In genomic region chr1:13550663-13551062, GRCh38 we compare ENCODE assay signal across 34 cellular contexts. TPM values are rescaled to one million over a fixed set of nuclear protein-coding genes. Genes with fewer than 3 reads are reported as not detected.
DNase-seq lines count a peak whose midpoint lies in the region; ATAC-seq, FAIRE-seq and TF ChIP-seq lines count a peak whose summit lies in the region.
"Had no signal": no experiment of that assay in that cellular context is flagged by ENCODE, and none has a peak within 500 bp of the region (broad histone marks: within the 10 kb centered on the region; RNA-seq: fewer than 3 reads in every experiment).

No MANE protein-coding gene starts in this region.

- no peaks in the 10 kb centered on the region for H3K36me3 ChIP-seq in gastrocnemius medialis
- H3K36me3 ChIP-seq: HAP-1, lower lobe of right lung, pancreas, thyroid gland, uterus had no signal

- peak overlapping the region in 3 of 4 donors; percentile 9 to 55 (median 26) for H3K27ac ChIP-seq in gastrocnemius medialis
- H3K27ac ChIP-seq: body of pancreas, lower lobe of right lung, pancreas, thyroid gland, uterus had no signal

- H3K9me3 ChIP-seq in gastrocnemius medialis: no peaks in the 10 kb centered on the region
- H3K9me3 ChIP-seq: body of pancreas, HAP-1, lower lobe of right lung, pancreas, thyroid gland, uterus had no signal

- ATAC-seq in gastrocnemius medialis: peak; percentile 93 to 94
- ATAC-seq: activated naive CD8-positive, alpha-beta T cell treated with anti-CD3 and anti-CD28 coated beads, Interleukin-2, amount 50 U/mL, for 24 hours; body of pancreas; HepG2; lower lobe of right lung; pancreas; stimulated activated naive CD8-positive, alpha-beta T cell treated with anti-CD3 and anti-CD28 coated beads, Interleukin-15, amount 100 ng/mL, for 72 hours had no signal

- DNase-seq in LNCaP clone FGC (ENCODE audit: low read depth) (peak; percentile 53), choroid plexus epithelial cell (ENCODE audit: low read depth) (peak; percentile 13), iris pigment epithelial cell (ENCODE audit: low read depth) (peak; percentile 71), gastrocnemius medialis (peak; percentile 18 to 46), RCC 7860 (ENCODE audit: low spot score) (no peak), GM10266 (ENCODE audit: extremely low spot score) (no peak), dermis blood vessel endothelial cell (no peak)
- no peak for DNase-seq in stimulated activated CD4-positive, alpha-beta T cell treated with anti-CD3 and anti-CD28 coated beads, Interleukin-15, amount 100 ng/mL, for 24 hours
- DNase-seq: activated CD4-positive, alpha-beta T cell treated with anti-CD3 and anti-CD28 coated beads, Interleukin-2, amount 50 U/mL, for 48 hours; activated CD4-positive, CD25-positive, alpha-beta regulatory T cell treated with anti-CD3 and anti-CD28 coated beads, Interleukin-2, amount 50 U/mL, for 72 hours; activated naive CD4-positive, alpha-beta T cell; activated naive CD8-positive, alpha-beta T cell treated with anti-CD3 and anti-CD28 coated beads, Interleukin-2, amount 50 U/mL, for 24 hours; activated T-cell treated with anti-CD3 and anti-CD28 coated beads, Interleukin-2, amount 50 U/mL, for 48 hours; body of pancreas; CD4-positive, alpha-beta memory T cell; DMS 273 treated with DMSO at 0.1 percent for 48 hours; dorsolateral prefrontal cortex; lower lobe of right lung; MV-4-11; NCI-H1436 treated with DMSO at 0.1 percent for 48 hours; NCI-H226; NCI-H526 treated with DMSO at 0.1 percent for 48 hours; pancreas; retina; SHP77; stimulated activated CD4-positive, alpha-beta T cell treated with anti-CD3 and anti-CD28 coated beads, Interleukin-2, amount 100 ng/mL, for 48 hours; stimulated activated naive CD8-positive, alpha-beta T cell treated with anti-CD3 and anti-CD28 coated beads, Interleukin-15, amount 100 ng/mL, for 72 hours; T-helper 2 cell; thyroid gland; uterus had no signal

- in situ Hi-C loops in gastrocnemius medialis (cut with MboI; ENCODE audit: low sequenced_read_pairs in 4 of 4): loop anchor here in 1 of 4 donors (25.0 kb wide), 1 partner anchor 88 kb away; no protein-coding TSS in a partner anchor

- no peak for TF ChIP-seq POLR2A in gastrocnemius medialis (IDR thresholded peaks at IDR 0.05)

- FAIRE-seq in RCC 7860 (lab: Jason Lieb, UNC): no peak
- FAIRE-seq: GM12892, HepG2, pancreas had no signal

- TF ChIP-seq CTCF in LNCaP clone FGC (IDR thresholded peaks at IDR 0.05; ENCODE audit: control insufficient read depth, extremely low read depth, insufficient read depth): no peak
- no peak for TF ChIP-seq CTCF in choroid plexus epithelial cell (conservative IDR thresholded peaks at IDR 0.05; ENCODE audit: low read depth, low read length)
- no peak for TF ChIP-seq CTCF in gastrocnemius medialis (IDR thresholded peaks at IDR 0.05 in 4 of 5, conservative IDR thresholded peaks at IDR 0.05 in 1 of 5)
- no peak for TF ChIP-seq CTCF in GM10266 (IDR thresholded peaks at IDR 0.05; ENCODE audit: control insufficient read depth, insufficient read depth, low read depth, missing control alignments)

- H3K4me3 ChIP-seq in LNCaP clone FGC (ENCODE audit: low read depth, low read length): no peak overlapping the region
- H3K4me3 ChIP-seq in choroid plexus epithelial cell (ENCODE audit: low read depth, low read length): no peak overlapping the region
- H3K4me3 ChIP-seq in gastrocnemius medialis: no peak overlapping the region
- H3K4me3 ChIP-seq: body of pancreas, HAP-1, lower lobe of right lung, pancreas, thyroid gland, uterus had no signal

- no peaks in the 10 kb centered on the region for H3K27me3 ChIP-seq in gastrocnemius medialis
- H3K27me3 ChIP-seq: body of pancreas, dorsolateral prefrontal cortex, pancreas, thyroid gland, uterus had no signal

- peaks cover 0 to 5% of the 10 kb centered on the region in 2 donors for H3K4me1 ChIP-seq in gastrocnemius medialis
- H3K4me1 ChIP-seq: body of pancreas, HAP-1, lower lobe of right lung, pancreas, thyroid gland, uterus had no signal

- intact Hi-C loops in gastrocnemius medialis (cut with DNase I; ENCODE audit: low total_unique reads): no loop called here

RNA-seq across cellular contexts. Expression of gene PDPN, which starts 33.0 kb away (rescaled TPM):
- total RNA-seq in gastrocnemius medialis (10 to 100 TPM in 2 of 4 donors, 1 to 10 TPM in 2; 9.8 to 42.5 (median 21.3) TPM), dermis blood vessel endothelial cell (65.0 and 88.5 TPM in 2 replicates)
- total RNA-seq: B cell; CD4-positive, alpha-beta memory T cell; HepG2 had no signal

RNA-seq across cellular contexts. Expression of gene LRRC38, which starts 36.9 kb away (rescaled TPM):
- total RNA-seq in gastrocnemius medialis: 1 to 10 TPM; 2.1 to 6.8 (median 5.7) TPM
- total RNA-seq in dermis blood vessel endothelial cell: 0.09 and 0.17 TPM in 2 replicates
- total RNA-seq: B cell; body of pancreas; CD4-positive, alpha-beta memory T cell; HepG2; lower lobe of right lung; pancreas; thyroid gland; uterus had no signal

Comparison
In these comparisons a context has a peak if more than half of its experiments do, and no peak if none do; other contexts are left out.
1. DNase-seq: peak in LNCaP clone FGC (single experiment), choroid plexus epithelial cell (single experiment), iris pigment epithelial cell (single experiment) and gastrocnemius medialis (2 of 2); none in stimulated activated CD4-positive, alpha-beta T cell treated with anti-CD3 and anti-CD28 coated beads, Interleukin-15, amount 100 ng/mL, for 24 hours (single experiment), RCC 7860 (single experiment), GM10266 (single experiment) and dermis blood vessel endothelial cell (single experiment).